In genomic region chr2:53911434-53912189, GRCh38 we compare ENCODE assay signal across 27 cellular contexts. TPM values are rescaled to one million over a fixed set of nuclear protein-coding genes. Genes with fewer than 3 reads are reported as not detected.
DNase-seq lines count a peak whose midpoint lies in the region; ATAC-seq, FAIRE-seq and TF ChIP-seq lines count a peak whose summit lies in the region.
"Had no signal": no experiment of that assay in that cellular context is flagged by ENCODE, and none has a peak within 500 bp of the region (broad histone marks: within the 10 kb centered on the region; RNA-seq: fewer than 3 reads in every experiment).

No MANE protein-coding gene starts in this region.

- no peak overlapping the region for H3K4me2 ChIP-seq in HepG2 (ENCODE audit: low read depth, low read length)
- H3K4me2 ChIP-seq in neural progenitor cell, result no peak overlapping the region
- H3K4me2 ChIP-seq: BLaER1 treated with 17β-estradiol and CSF1 and Interleukin-3, amounts not matched to agents 10 nM and 100 nM had no signal

- no peaks in the 10 kb centered on the region for H3K9me3 Mint-ChIP-seq in neural progenitor cell
- H3K9me3 Mint-ChIP-seq: activated naive CD8-positive, alpha-beta T cell treated with anti-CD3 and anti-CD28 coated beads for 36 hours; memory B cell; stimulated activated naive CD8-positive, alpha-beta T cell treated with anti-CD3 and anti-CD28 coated beads, Interleukin-15, Interleukin-2, amounts not matched to agents 100 ng/mL and 50 ng/mL, for 24 hours had no signal

- H3K4me1 ChIP-seq in HepG2 (ENCODE audit: insufficient read depth, low read length) (no peaks in the 10 kb centered on the region), right lobe of liver (peaks cover 0 to 10% (median 0%) of the 10 kb centered on the region in 4 donors), adipocyte (ENCODE audit: control insufficient read depth, insufficient read depth, low read length) (peaks cover 3% of the 10 kb centered on the region), upper lobe of right lung (no peaks in the 10 kb centered on the region), neural progenitor cell (no peaks in the 10 kb centered on the region), ovary (ENCODE audit: insufficient read depth) (no peaks in the 10 kb centered on the region)
- H3K4me1 ChIP-seq: thyroid gland had no signal

- H3K27ac Mint-ChIP-seq in neural progenitor cell, result no peak overlapping the region
- H3K27ac Mint-ChIP-seq: activated naive CD8-positive, alpha-beta T cell treated with anti-CD3 and anti-CD28 coated beads for 36 hours; stimulated activated naive CD8-positive, alpha-beta T cell treated with anti-CD3 and anti-CD28 coated beads, Interleukin-15, Interleukin-2, amounts not matched to agents 100 ng/mL and 50 ng/mL, for 24 hours had no signal

- CTCF ChIA-PET in HepG2 (lab: Yijun Ruan, JAX; ENCODE audit: low intra/inter-chr PET ratio, low total read pairs), result no interaction called here

- H3K9me3 ChIP-seq in HepG2 (ENCODE audit: low read length) (no peaks in the 10 kb centered on the region), right lobe of liver (no peaks in the 10 kb centered on the region), adipocyte (ENCODE audit: control insufficient read depth, low read length) (no peaks in the 10 kb centered on the region), upper lobe of right lung (no peaks in the 10 kb centered on the region), neural progenitor cell (ENCODE audit: low read depth) (no peaks in the 10 kb centered on the region), ovary (no peaks in the 10 kb centered on the region)
- H3K9me3 ChIP-seq: BLaER1 treated with 17β-estradiol and CSF1 and Interleukin-3, amounts not matched to agents 10 nM and 100 nM; heart left ventricle; psoas muscle; thyroid gland had no signal

- H3K9ac ChIP-seq in HepG2 (ENCODE audit: insufficient read depth, low read depth, low read length) (no peak overlapping the region), adipocyte (ENCODE audit: low read length) (no peak overlapping the region), neural progenitor cell (no peak overlapping the region)
- H3K9ac ChIP-seq: BLaER1 treated with 17β-estradiol and CSF1 and Interleukin-3, amounts not matched to agents 10 nM and 100 nM had no signal

- H3K27ac ChIP-seq in HepG2 (ENCODE audit: extremely low read length, insufficient read depth, low read length), result no peak overlapping the region
- H3K27ac ChIP-seq in right lobe of liver, result no peak overlapping the region
- no peak overlapping the region for H3K27ac ChIP-seq in upper lobe of right lung
- H3K27ac ChIP-seq in neural progenitor cell, result no peak overlapping the region
- H3K27ac ChIP-seq in ovary, result no peak overlapping the region
- H3K27ac ChIP-seq: BLaER1 treated with 17β-estradiol and CSF1 and Interleukin-3, amounts not matched to agents 10 nM and 100 nM; heart left ventricle; psoas muscle; thyroid gland had no signal

- H3K4me3 ChIP-seq in HepG2 (replicated peaks in 1 of 3; ENCODE audit: insufficient read depth in 1 of 3, low read depth in 2 of 3, low read length in 3 of 3), result no peak overlapping the region
- H3K4me3 ChIP-seq in right lobe of liver, result no peak overlapping the region
- H3K4me3 ChIP-seq in adipocyte (ENCODE audit: low read length), result no peak overlapping the region
- H3K4me3 ChIP-seq in upper lobe of right lung, result no peak overlapping the region
- H3K4me3 ChIP-seq in neural progenitor cell, result no peak overlapping the region
- H3K4me3 ChIP-seq in ovary, result no peak overlapping the region
- H3K4me3 ChIP-seq: BLaER1 treated with 17β-estradiol and CSF1 and Interleukin-3, amounts not matched to agents 10 nM and 100 nM; heart left ventricle; psoas muscle; thyroid gland had no signal

- H3K27me3 ChIP-seq in HepG2 (ENCODE audit: control insufficient read depth in 1 of 2, insufficient read depth in 2 of 2, low read length in 2 of 2), result no peaks in the 10 kb centered on the region
- no peaks in the 10 kb centered on the region for H3K27me3 ChIP-seq in right lobe of liver
- no peaks in the 10 kb centered on the region for H3K27me3 ChIP-seq in adipocyte (replicated peaks; ENCODE audit: control insufficient read depth, insufficient read depth, low read length)
- H3K27me3 ChIP-seq in upper lobe of right lung, result no peaks in the 10 kb centered on the region
- no peaks in the 10 kb centered on the region for H3K27me3 ChIP-seq in neural progenitor cell
- H3K27me3 ChIP-seq in ovary, result no peaks in the 10 kb centered on the region
- H3K27me3 ChIP-seq: BLaER1 treated with 17β-estradiol and CSF1 and Interleukin-3, amounts not matched to agents 10 nM and 100 nM; heart left ventricle; thyroid gland had no signal

- H3K36me3 ChIP-seq in HepG2 (replicated peaks in 1 of 2; ENCODE audit: control insufficient read depth in 1 of 2, insufficient read depth in 2 of 2, low read length in 2 of 2) (peaks cover 16 to 77% of the 10 kb centered on the region in 2 experiments), right lobe of liver (peaks cover 0 to 35% (median 8%) of the 10 kb centered on the region in 4 donors), adipocyte (ENCODE audit: control insufficient read depth, insufficient read depth, low read length, severe bottlenecking) (peaks cover 63% of the 10 kb centered on the region), upper lobe of right lung (peaks cover 82% of the 10 kb centered on the region), neural progenitor cell (peaks cover 27% of the 10 kb centered on the region), ovary (no peaks in the 10 kb centered on the region)

- H3K79me2 ChIP-seq in HepG2 (ENCODE audit: insufficient read depth, low read length) (no peaks in the 10 kb centered on the region), neural progenitor cell (ENCODE audit: low read depth) (no peaks in the 10 kb centered on the region)

- in situ Hi-C loops in HepG2 (cut with HindIII; ENCODE audit: extremely low pct_ligation_motif_present, low pct_unique_long_range_greater_than_20kb), result no loop called here

- H2AFZ ChIP-seq in HepG2 (ENCODE audit: low read length) (no peak overlapping the region), neural progenitor cell (replicated peaks) (no peak overlapping the region)

- TF ChIP-seq CTCF in HepG2 (CRISPR knock-in tag; IDR thresholded peaks at IDR 0.05) (no peak), right lobe of liver (IDR thresholded peaks at IDR 0.05) (no peak), upper lobe of right lung (IDR thresholded peaks at IDR 0.05) (no peak), neural progenitor cell (IDR thresholded peaks at IDR 0.05) (no peak), ovary (IDR thresholded peaks at IDR 0.05) (no peak)

- no peak for TF ChIP-seq RAD21 in HepG2 (CRISPR knock-in tag; IDR thresholded peaks at IDR 0.05)

- POLR2A ChIA-PET in HepG2 (lab: Yijun Ruan, JAX), result no interaction called here

- TF ChIP-seq EP300 in HepG2 (IDR thresholded peaks at IDR 0.05; ENCODE audit: low read depth in 2 of 2, low read length in 2 of 2), result no peak
- TF ChIP-seq EP300 in HepG2 (CRISPR knock-in tag; IDR thresholded peaks at IDR 0.05; ENCODE audit: borderline replicate concordance), result no peak
- no peak for TF ChIP-seq EP300 in ovary (IDR thresholded peaks at IDR 0.05)

- H4K20me1 ChIP-seq in HepG2 (ENCODE audit: insufficient read depth, low read length) (no peaks in the 10 kb centered on the region), neural progenitor cell (ENCODE audit: low read depth) (no peaks in the 10 kb centered on the region)

- 95% methylated on average over 4 of the region's 4 CpGs for WGBS in HepG2 (ENCODE audit: low lambda C conversion rate)
- 93% methylated on average over 4 of the region's 4 CpGs for WGBS in right lobe of liver (ENCODE audit: insufficient coverage, low coverage, low lambda C conversion rate, missing lambda C conversion rate)
- 65 to 79% (median 72%) methylated on average over 4 of the region's 4 CpGs for WGBS in ovary, 3 donors

- no peaks in the 10 kb centered on the region for H3K4me1 Mint-ChIP-seq in neural progenitor cell

- H3K27me3 Mint-ChIP-seq in neural progenitor cell (ENCODE audit: insufficient read depth, low read depth), result peaks cover 3% of the 10 kb centered on the region
- H3K27me3 Mint-ChIP-seq: activated naive CD8-positive, alpha-beta T cell treated with anti-CD3 and anti-CD28 coated beads for 36 hours; memory B cell; stimulated activated naive CD8-positive, alpha-beta T cell treated with anti-CD3 and anti-CD28 coated beads, Interleukin-15, Interleukin-2, amounts not matched to agents 100 ng/mL and 50 ng/mL, for 24 hours had no signal

- no peaks in the 10 kb centered on the region for H3F3A ChIP-seq in neural progenitor cell (ENCODE audit: low read depth)

- H3K4me3 Mint-ChIP-seq in neural progenitor cell, result no peak overlapping the region
- H3K4me3 Mint-ChIP-seq: activated naive CD8-positive, alpha-beta T cell treated with anti-CD3 and anti-CD28 coated beads for 36 hours; memory B cell; stimulated activated naive CD8-positive, alpha-beta T cell treated with anti-CD3 and anti-CD28 coated beads, Interleukin-15, Interleukin-2, amounts not matched to agents 100 ng/mL and 50 ng/mL, for 24 hours had no signal

- ATAC-seq in HepG2 (no peak), right lobe of liver (no peak), upper lobe of right lung (no peak)

- DNase-seq in HepG2 (ENCODE audit: low spot score) (no peak), right lobe of liver (no peak), adipocyte (ENCODE audit: low read depth) (peak; percentile 2), iPS-NIHi7 (ENCODE audit: extremely low spot score) (peak; percentile 7), upper lobe of right lung (no peak), neural progenitor cell (ENCODE audit: low spot score) (no peak), kidney glomerular epithelial cell (lab: John Stamatoyannopoulos, UW) (no peak), ovary (no peak)
- DNase-seq: activated CD4-positive, alpha-beta T cell treated with anti-CD3 and anti-CD28 coated beads, Interleukin-2, amount 50 U/mL, for 48 hours; activated CD8-positive, alpha-beta memory T cell treated with anti-CD3 and anti-CD28 coated beads, Interleukin-2, amount 50 U/mL, for 48 hours; activated effector memory CD4-positive, alpha-beta T cell treated with anti-CD3 and anti-CD28 coated beads, Interleukin-2, amount 50 U/mL, for 16 hours; activated naive CD8-positive, alpha-beta T cell treated with anti-CD3 and anti-CD28 coated beads for 36 hours; cerebellar nuclear complex; COR-L47; heart left ventricle; KG1; MM.1S; NCI-H1417 treated with DMSO at 0.1 percent for 48 hours; NCI-H2081 treated with DMSO at 0.1 percent for 48 hours; NCI-H226; psoas muscle; SIG-M5; thyroid gland had no signal

- BruUV-seq in HepG2 (replicated peaks; lab: Mats Ljungman, UMichigan), result no TSS peak

- no peak for FAIRE-seq in HepG2 (lab: Jason Lieb, UNC)
- FAIRE-seq: RCC 7860 had no signal

- no peak for TF ChIP-seq POLR2A in HepG2 (IDR thresholded peaks at IDR 0.05; ENCODE audit: insufficient read depth in 1 of 2, low read depth in 2 of 2, low read length in 2 of 2)
- no peak for TF ChIP-seq POLR2A in right lobe of liver (IDR thresholded peaks at IDR 0.05)
- TF ChIP-seq POLR2A in ovary (IDR thresholded peaks at IDR 0.05), result no peak

- peaks cover 18% of the 10 kb centered on the region for H3K36me3 Mint-ChIP-seq in neural progenitor cell

- intact Hi-C loops in HepG2 (cut with micrococcal nuclease; ENCODE audit: unreplicated experiment), result no loop called here
- intact Hi-C loops in right lobe of liver (cut with DNase I), result no loop called here
- intact Hi-C loops in upper lobe of right lung (cut with DNase I), result no loop called here
- intact Hi-C loops in ovary (cut with DNase I), result no loop called here

RNA-seq across cellular contexts. Expression of gene GPR75, which starts 51.8 kb away (rescaled TPM):
- total RNA-seq in HepG2 (2016; rRNA removed; fragmentation: Illumina TruSeq; extraction: Trizol) (2.4 and 3.3 TPM in 2 replicates), right lobe of liver (1 to 10 TPM; 1.1 to 3.3 (median 1.4) TPM), upper lobe of right lung (2.5 TPM), neural progenitor cell (ENCODE audit: low replicate concordance) (0.94 and 1.1 TPM in 2 replicates), ovary (1 to 10 TPM; 2.1 to 4.9 (median 2.8) TPM)
- 0.26 and 0.30 TPM in 2 replicates for total RNA-seq in HepG2 (2016; cell fraction: cytosol; rRNA removed; fragmentation: Illumina TruSeq; extraction: Trizol; ENCODE audit: low read depth)
- 2.3 and 3.9 TPM in 2 replicates for total RNA-seq in HepG2 (2016; cell fraction: insoluble cytoplasmic fraction; rRNA removed; fragmentation: Illumina TruSeq; extraction: Trizol)
- total RNA-seq in HepG2 (2016; cell fraction: membrane; rRNA removed; fragmentation: Illumina TruSeq; extraction: Trizol), result 0.90 TPM in 2 replicates
- total RNA-seq in HepG2 (2016; cell fraction: nucleus; rRNA removed; fragmentation: Illumina TruSeq; extraction: Trizol), result 7.8 and 8.3 TPM in 2 replicates
- polyA plus RNA-seq in HepG2 (2011; rRNA removed) (3.9 and 4.1 TPM in 2 replicates), ovary (1 to 10 TPM; 1.1 to 4.1 TPM)
- 1.8 and 1.9 TPM in 2 replicates for polyA plus RNA-seq in HepG2 (2011; cell fraction: cytosol; rRNA removed)
- 9.3 and 9.9 TPM in 2 replicates for polyA plus RNA-seq in HepG2 (2011; cell fraction: nucleus; rRNA removed)
- polyA plus RNA-seq in HepG2 (2012), result 1.5 and 2.0 TPM in 2 replicates
- 0.18 and 0.23 TPM in 2 replicates for polyA plus RNA-seq in HepG2 (2016; cell fraction: cytosol; fragmentation: Illumina TruSeq; extraction: Trizol; ENCODE audit: low read depth)
- polyA plus RNA-seq in HepG2 (2016; cell fraction: insoluble cytoplasmic fraction; fragmentation: Illumina TruSeq; extraction: Trizol; ENCODE audit: low read depth), result 1.1 and 1.3 TPM in 2 replicates
- 0.39 and 0.63 TPM in 2 replicates for polyA plus RNA-seq in HepG2 (2016; cell fraction: membrane; fragmentation: Illumina TruSeq; extraction: Trizol; ENCODE audit: low read depth)
- polyA plus RNA-seq in HepG2 (2016; cell fraction: nucleus; fragmentation: Illumina TruSeq; extraction: Trizol; ENCODE audit: insufficient read depth, low read depth), result 10.6 and 15.2 TPM in 2 replicates
- polyA minus RNA-seq in HepG2 (2011; rRNA and poly(A)+ RNA removed; ENCODE audit: low replicate concordance), result 13.0 and 16.6 TPM in 2 replicates
- polyA minus RNA-seq in HepG2 (2011; cell fraction: cytosol; rRNA and poly(A)+ RNA removed), result 0.69 and 1.2 TPM in 2 replicates
- 19.1 and 22.1 TPM in 2 replicates for polyA minus RNA-seq in HepG2 (2011; cell fraction: nucleus; rRNA and poly(A)+ RNA removed)

RNA-seq across cellular contexts. Expression of gene PSME4, which starts 59.2 kb away (rescaled TPM):
- total RNA-seq in HepG2 (2016; rRNA removed; fragmentation: Illumina TruSeq; extraction: Trizol) (77.8 and 171 TPM in 2 replicates), right lobe of liver (10 to 100 TPM; 28.1 to 36.7 (median 29.5) TPM), upper lobe of right lung (44.5 TPM), neural progenitor cell (ENCODE audit: low replicate concordance) (52.9 and 72.1 TPM in 2 replicates), ovary (10 to 100 TPM; 26.1 to 52.1 (median 33.3) TPM)
- 22.4 and 25.4 TPM in 2 replicates for total RNA-seq in HepG2 (2016; cell fraction: cytosol; rRNA removed; fragmentation: Illumina TruSeq; extraction: Trizol; ENCODE audit: low read depth)
- total RNA-seq in HepG2 (2016; cell fraction: insoluble cytoplasmic fraction; rRNA removed; fragmentation: Illumina TruSeq; extraction: Trizol), result 73.6 and 173 TPM in 2 replicates
- 57.4 and 61.3 TPM in 2 replicates for total RNA-seq in HepG2 (2016; cell fraction: membrane; rRNA removed; fragmentation: Illumina TruSeq; extraction: Trizol)
- total RNA-seq in HepG2 (2016; cell fraction: nucleus; rRNA removed; fragmentation: Illumina TruSeq; extraction: Trizol), result 131 and 137 TPM in 2 replicates
- polyA plus RNA-seq in HepG2 (2011; rRNA removed) (49.5 and 52.1 TPM in 2 replicates), ovary (10 to 100 TPM; 12.8 to 18.9 TPM)
- polyA plus RNA-seq in HepG2 (2011; cell fraction: cytosol; rRNA removed), result 26.0 and 41.8 TPM in 2 replicates
- polyA plus RNA-seq in HepG2 (2011; cell fraction: nucleus; rRNA removed), result 47.5 and 57.6 TPM in 2 replicates
- 67.8 and 68.1 TPM in 2 replicates for polyA plus RNA-seq in HepG2 (2012)
- 7.1 and 8.9 TPM in 2 replicates for polyA plus RNA-seq in HepG2 (2016; cell fraction: cytosol; fragmentation: Illumina TruSeq; extraction: Trizol; ENCODE audit: low read depth)
- polyA plus RNA-seq in HepG2 (2016; cell fraction: insoluble cytoplasmic fraction; fragmentation: Illumina TruSeq; extraction: Trizol; ENCODE audit: low read depth), result 153 TPM in 2 replicates
- polyA plus RNA-seq in HepG2 (2016; cell fraction: membrane; fragmentation: Illumina TruSeq; extraction: Trizol; ENCODE audit: low read depth), result 27.8 and 31.6 TPM in 2 replicates
- polyA plus RNA-seq in HepG2 (2016; cell fraction: nucleus; fragmentation: Illumina TruSeq; extraction: Trizol; ENCODE audit: insufficient read depth, low read depth), result 152 and 165 TPM in 2 replicates
- 42.9 and 46.9 TPM in 2 replicates for polyA minus RNA-seq in HepG2 (2011; rRNA and poly(A)+ RNA removed; ENCODE audit: low replicate concordance)
- 52.5 and 57.5 TPM in 2 replicates for polyA minus RNA-seq in HepG2 (2011; cell fraction: cytosol; rRNA and poly(A)+ RNA removed)
- 158 and 180 TPM in 2 replicates for polyA minus RNA-seq in HepG2 (2011; cell fraction: nucleus; rRNA and poly(A)+ RNA removed)

Comparison
In these comparisons a context has a peak if more than half of its experiments do, and no peak if none do; other contexts are left out.
1. DNase-seq: peak in adipocyte (single experiment) and iPS-NIHi7 (single experiment); none in HepG2 (single experiment), right lobe of liver (0 of 3), upper lobe of right lung (single experiment), neural progenitor cell (single experiment), kidney glomerular epithelial cell (single experiment) and ovary (0 of 5).